In genomic region chr7:31027161-31027965, GRCh38 we compare ENCODE assay signal across 10 cellular contexts. TPM values are rescaled to one million over a fixed set of nuclear protein-coding genes. Genes with fewer than 3 reads are reported as not detected.
A peak's percentile ranks its signal among the peaks of the same experiment; 100 is the strongest.
DNase-seq lines count a peak whose midpoint lies in the region; ATAC-seq and TF ChIP-seq lines count a peak whose summit lies in the region.
"Had no signal": no experiment of that assay in that cellular context is flagged by ENCODE, and none has a peak within 500 bp of the region (broad histone marks: within the 10 kb centered on the region; RNA-seq: fewer than 3 reads in every experiment).

No MANE protein-coding gene starts in this region.

- no peak for TF ChIP-seq CTCF in glutamatergic neuron (IDR thresholded peaks at IDR 0.05; ENCODE audit: partially characterized antibody, unreplicated experiment)

- peak; percentile 28 for DNase-seq in NCI-H446 treated with DMSO at 0.1 percent for 48 hours (lab: John Stamatoyannopoulos, UW)
- peak; percentile 40 for DNase-seq in glutamatergic neuron
- DNase-seq in posterior cingulate gyrus = peak in 9 of 10 donors; percentile 14 to 96 (median 71)
- no peak for DNase-seq in NK-92 (lab: John Stamatoyannopoulos, UW; ENCODE audit: unreplicated experiment)
- DNase-seq in NCI-H2081 treated with DMSO at 0.1 percent for 48 hours (lab: John Stamatoyannopoulos, UW) = no peak
- no peak for DNase-seq in activated T-helper 2 cell treated with anti-CD3 and anti-CD28 coated beads, Interferon-gamma antibody, Interleukin-2, Interleukin-4, amounts not matched to agents 10 μg/mL and 5 μg/mL and 100 μg/mL, durations not matched to agents 14 hours and 24 hours and 36 hours (ENCODE audit: low spot score)
- DNase-seq in HAP-1 (ENCODE audit: low spot score in 2 of 2) = no peak
- DNase-seq: activated CD8-positive, alpha-beta memory T cell treated with anti-CD3 and anti-CD28 coated beads for 24 hours had no signal

- intact Hi-C loops in posterior cingulate gyrus (cut with DNase I) = no loop called here
- intact Hi-C loops in activated T-helper 2 cell treated with anti-CD3 and anti-CD28 coated beads, Interferon-gamma antibody, Interleukin-2, Interleukin-4, amounts not matched to agents 10 μg/mL and 5 μg/mL and 100 μg/mL, durations not matched to agents 14 hours and 24 hours and 36 hours (cut with micrococcal nuclease) = no loop called here

- peaks cover 15% of the 10 kb centered on the region for H3K27me3 Mint-ChIP-seq in glutamatergic neuron (ENCODE audit: unreplicated experiment)
- no peaks in the 10 kb centered on the region for H3K27me3 Mint-ChIP-seq in activated T-helper 2 cell treated with anti-CD3 and anti-CD28 coated beads, Interferon-gamma antibody, Interleukin-2, Interleukin-4, amounts not matched to agents 10 μg/mL and 5 μg/mL and 100 μg/mL, durations not matched to agents 14 hours and 24 hours and 36 hours (ENCODE audit: low read depth)

- H3K27ac Mint-ChIP-seq in glutamatergic neuron (ENCODE audit: unreplicated experiment) = no peak overlapping the region
- H3K27ac Mint-ChIP-seq in activated T-helper 2 cell treated with anti-CD3 and anti-CD28 coated beads, Interferon-gamma antibody, Interleukin-2, Interleukin-4, amounts not matched to agents 10 μg/mL and 5 μg/mL and 100 μg/mL, durations not matched to agents 14 hours and 24 hours and 36 hours = no peak overlapping the region
- H3K27ac Mint-ChIP-seq: naive thymus-derived CD8-positive, alpha-beta T cell had no signal

- H3K36me3 ChIP-seq in HAP-1 (replicated peaks) = no peaks in the 10 kb centered on the region

- H3K36me3 Mint-ChIP-seq in glutamatergic neuron (ENCODE audit: unreplicated experiment) = peaks cover 7% of the 10 kb centered on the region
- no peaks in the 10 kb centered on the region for H3K36me3 Mint-ChIP-seq in activated T-helper 2 cell treated with anti-CD3 and anti-CD28 coated beads, Interferon-gamma antibody, Interleukin-2, Interleukin-4, amounts not matched to agents 10 μg/mL and 5 μg/mL and 100 μg/mL, durations not matched to agents 14 hours and 24 hours and 36 hours (ENCODE audit: low read depth)
- H3K36me3 Mint-ChIP-seq: naive thymus-derived CD8-positive, alpha-beta T cell had no signal

- H3K27me3 ChIP-seq in HAP-1 (ENCODE audit: low read depth) = no peaks in the 10 kb centered on the region

- H3K4me1 Mint-ChIP-seq in glutamatergic neuron (ENCODE audit: low read depth, unreplicated experiment) = peaks cover 7% of the 10 kb centered on the region
- H3K4me1 Mint-ChIP-seq in activated T-helper 2 cell treated with anti-CD3 and anti-CD28 coated beads, Interferon-gamma antibody, Interleukin-2, Interleukin-4, amounts not matched to agents 10 μg/mL and 5 μg/mL and 100 μg/mL, durations not matched to agents 14 hours and 24 hours and 36 hours (ENCODE audit: low read depth) = no peaks in the 10 kb centered on the region

- H3K4me3 Mint-ChIP-seq in glutamatergic neuron (ENCODE audit: unreplicated experiment) = no peak overlapping the region
- H3K4me3 Mint-ChIP-seq in activated T-helper 2 cell treated with anti-CD3 and anti-CD28 coated beads, Interferon-gamma antibody, Interleukin-2, Interleukin-4, amounts not matched to agents 10 μg/mL and 5 μg/mL and 100 μg/mL, durations not matched to agents 14 hours and 24 hours and 36 hours (ENCODE audit: low read depth) = no peak overlapping the region
- H3K4me3 Mint-ChIP-seq: naive thymus-derived CD8-positive, alpha-beta T cell had no signal

- H3K4me1 ChIP-seq in HAP-1 = no peaks in the 10 kb centered on the region

- H3K4me3 ChIP-seq in HAP-1 = no peak overlapping the region

- H3K9me3 Mint-ChIP-seq in glutamatergic neuron (ENCODE audit: unreplicated experiment) = peaks cover 8% of the 10 kb centered on the region
- no peaks in the 10 kb centered on the region for H3K9me3 Mint-ChIP-seq in activated T-helper 2 cell treated with anti-CD3 and anti-CD28 coated beads, Interferon-gamma antibody, Interleukin-2, Interleukin-4, amounts not matched to agents 10 μg/mL and 5 μg/mL and 100 μg/mL, durations not matched to agents 14 hours and 24 hours and 36 hours

- ATAC-seq in GM19023 (IDR thresholded peaks at IDR 0.05; ENCODE audit: unreplicated experiment) = peak; percentile 48
- ATAC-seq: naive thymus-derived CD8-positive, alpha-beta T cell had no signal

- H3K9me3 ChIP-seq in HAP-1 = no peaks in the 10 kb centered on the region

- in situ Hi-C loops in HAP-1 (cut with MboI; ENCODE audit: low sequenced_read_pairs) = no loop called here

RNA-seq across cellular contexts. Expression of gene ADCYAP1R1, which starts 24.7 kb away (rescaled TPM):
- total RNA-seq in glutamatergic neuron (ENCODE audit: unreplicated experiment) = 0.71 TPM
- total RNA-seq in activated T-helper 2 cell treated with anti-CD3 and anti-CD28 coated beads, Interferon-gamma antibody, Interleukin-2, Interleukin-4, amounts not matched to agents 10 μg/mL and 5 μg/mL and 100 μg/mL, durations not matched to agents 14 hours and 24 hours and 36 hours = not detected in 2 replicates
- total RNA-seq: naive thymus-derived CD8-positive, alpha-beta T cell had no signal

Comparison
In these comparisons a context has a peak if more than half of its experiments do, and no peak if none do; other contexts are left out.
1. DNase-seq: peak in NCI-H446 treated with DMSO at 0.1 percent for 48 hours (single experiment), glutamatergic neuron (single experiment) and posterior cingulate gyrus (9 of 10); none in NK-92 (single experiment), NCI-H2081 treated with DMSO at 0.1 percent for 48 hours (single experiment), activated T-helper 2 cell treated with anti-CD3 and anti-CD28 coated beads, Interferon-gamma antibody, Interleukin-2, Interleukin-4, amounts not matched to agents 10 μg/mL and 5 μg/mL and 100 μg/mL, durations not matched to agents 14 hours and 24 hours and 36 hours (single experiment) and HAP-1 (0 of 2).